ENCODE assay signal across 11 cellular contexts in the genomic region with DNA sequence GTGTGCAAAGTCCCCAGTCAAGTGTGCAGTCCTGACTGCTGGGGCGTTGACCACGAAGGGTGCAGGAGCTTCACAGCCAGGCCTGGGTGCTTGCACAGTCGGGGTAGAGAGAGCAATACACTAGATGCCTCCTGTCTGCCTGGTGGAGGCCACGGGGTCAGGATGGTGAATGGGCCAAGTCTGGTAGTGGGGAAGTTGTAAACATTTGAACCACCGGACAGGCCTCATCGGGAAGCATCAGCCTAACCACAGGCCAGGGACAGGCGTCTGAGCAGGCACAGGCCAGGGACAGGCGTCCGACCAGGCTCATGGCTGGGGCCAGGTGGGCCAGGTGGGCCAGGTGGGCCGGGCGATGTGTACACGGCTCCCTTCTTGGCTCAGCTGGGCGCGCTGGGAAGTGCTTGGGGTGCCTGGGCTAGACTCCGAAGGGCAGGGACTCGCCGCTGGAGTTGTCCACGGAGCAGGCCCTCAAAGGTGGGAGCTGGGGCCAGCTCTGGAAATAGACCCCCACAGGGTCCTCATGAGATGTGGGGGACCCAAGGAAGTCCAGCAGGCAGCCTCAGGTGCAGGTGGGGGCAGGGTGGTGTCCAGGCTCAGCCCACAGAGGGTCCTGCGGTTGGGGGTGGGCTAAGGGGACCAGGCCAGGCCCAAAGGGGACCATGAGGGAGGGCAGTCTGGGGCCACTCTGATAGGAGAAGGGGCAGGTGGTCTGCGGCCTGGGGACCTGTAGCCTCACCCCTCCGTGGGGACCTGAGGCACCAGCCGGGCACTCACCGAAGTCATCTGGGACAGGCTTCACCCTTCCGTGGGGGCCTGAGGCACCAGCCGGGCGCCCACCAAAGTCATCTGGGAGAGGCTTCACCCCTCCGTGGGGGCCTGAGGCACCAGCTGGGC. TPM values are rescaled to one million over a fixed set of nuclear protein-coding genes. Genes with fewer than 3 reads are reported as not detected.
A peak's percentile ranks its signal among the peaks of the same experiment; 100 is the strongest.
DNase-seq lines count a peak whose midpoint lies in the region; ATAC-seq and TF ChIP-seq lines count a peak whose summit lies in the region.
"Had no signal": no experiment of that assay in that cellular context is flagged by ENCODE, and none has a peak within 500 bp of the region (broad histone marks: within the 10 kb centered on the region; RNA-seq: fewer than 3 reads in every experiment).

No MANE protein-coding gene starts in this region.

- H3K4me3 Mint-ChIP-seq in activated naive CD4-positive, alpha-beta T cell treated with anti-CD3 and anti-CD28 coated beads, Interleukin-2, amount 10 ng/mL, durations not matched to agents 7 days and 5 days: no peak overlapping the region
- H3K4me3 Mint-ChIP-seq in mesothelial cell of epicardium: no peak overlapping the region

- H3K4me1 ChIP-seq in thoracic aorta (ENCODE audit: control insufficient read depth in 1 of 2, low read depth in 2 of 2): peaks cover 0 to 16% of the 10 kb centered on the region in 2 donors

- H3K27me3 Mint-ChIP-seq in activated naive CD4-positive, alpha-beta T cell treated with anti-CD3 and anti-CD28 coated beads, Interleukin-2, amount 10 ng/mL, durations not matched to agents 7 days and 5 days: no peaks in the 10 kb centered on the region
- no peaks in the 10 kb centered on the region for H3K27me3 Mint-ChIP-seq in mesothelial cell of epicardium (ENCODE audit: low read depth)

- H3K36me3 ChIP-seq in thoracic aorta: peaks cover 79% of the 10 kb centered on the region

- no peaks in the 10 kb centered on the region for H3K27me3 ChIP-seq in thoracic aorta (replicated peaks; ENCODE audit: insufficient read depth)

- DNase-seq in activated naive CD4-positive, alpha-beta T cell treated with anti-CD3 and anti-CD28 coated beads, Interleukin-2, amount 10 ng/mL, durations not matched to agents 7 days and 5 days: peak; percentile 11
- no peak for DNase-seq in activated naive CD4-positive, alpha-beta T cell (lab: John Stamatoyannopoulos, UW)
- DNase-seq in coronary artery (ENCODE audit: low spot score): peak; percentile 72
- DNase-seq in mesothelial cell of epicardium (ENCODE audit: low spot score in 2 of 2, unreplicated experiment in 2 of 2): no peak
- no peak for DNase-seq in thoracic aorta (ENCODE audit: low spot score)
- no peak for DNase-seq in SKM-1 (lab: John Stamatoyannopoulos, UW; ENCODE audit: unreplicated experiment)
- no peak for DNase-seq in LoVo (ENCODE audit: low spot score)
- no peak for DNase-seq in SW480 (ENCODE audit: low spot score)
- DNase-seq: NCI-H2081 treated with DMSO at 0.1 percent for 48 hours had no signal

- peak overlapping the region; percentile 3 to 94 for H3K27ac ChIP-seq in coronary artery
- H3K27ac ChIP-seq in thoracic aorta: peak overlapping the region; percentile 54 to 60
- H3K27ac ChIP-seq: SK-N-MC, WERI-Rb-1 had no signal

- no peak overlapping the region for H3K27ac Mint-ChIP-seq in activated naive CD4-positive, alpha-beta T cell treated with anti-CD3 and anti-CD28 coated beads, Interleukin-2, amount 10 ng/mL, durations not matched to agents 7 days and 5 days
- peak overlapping the region; percentile 5 for H3K27ac Mint-ChIP-seq in mesothelial cell of epicardium

- ATAC-seq in thoracic aorta (ENCODE audit: insufficient number of reproducible peaks, low FRiP score, low read depth): no peak

- H3K4me3 ChIP-seq in coronary artery (no peak overlapping the region), thoracic aorta (no peak overlapping the region)
- H3K4me3 ChIP-seq: SK-N-MC had no signal

- no peaks in the 10 kb centered on the region for H3K9me3 Mint-ChIP-seq in activated naive CD4-positive, alpha-beta T cell treated with anti-CD3 and anti-CD28 coated beads, Interleukin-2, amount 10 ng/mL, durations not matched to agents 7 days and 5 days
- H3K9me3 Mint-ChIP-seq in mesothelial cell of epicardium: no peaks in the 10 kb centered on the region

- H3K36me3 Mint-ChIP-seq in activated naive CD4-positive, alpha-beta T cell treated with anti-CD3 and anti-CD28 coated beads, Interleukin-2, amount 10 ng/mL, durations not matched to agents 7 days and 5 days: no peaks in the 10 kb centered on the region
- H3K36me3 Mint-ChIP-seq in mesothelial cell of epicardium: peaks cover 4% of the 10 kb centered on the region

- H3K4me1 Mint-ChIP-seq in activated naive CD4-positive, alpha-beta T cell treated with anti-CD3 and anti-CD28 coated beads, Interleukin-2, amount 10 ng/mL, durations not matched to agents 7 days and 5 days: no peaks in the 10 kb centered on the region
- no peaks in the 10 kb centered on the region for H3K4me1 Mint-ChIP-seq in mesothelial cell of epicardium

- no peaks in the 10 kb centered on the region for H3K9me3 ChIP-seq in thoracic aorta

- CTCF ChIA-PET in activated naive CD4-positive, alpha-beta T cell treated with anti-CD3 and anti-CD28 coated beads, Interleukin-2, amount 10 ng/mL, durations not matched to agents 7 days and 5 days (lab: Charles Lee): no interaction called here

- TF ChIP-seq CTCF in coronary artery (IDR thresholded peaks at IDR 0.05) (no peak), mesothelial cell of epicardium (IDR thresholded peaks at IDR 0.05; ENCODE audit: unreplicated experiment) (no peak), thoracic aorta (IDR thresholded peaks at IDR 0.05) (no peak)

RNA-seq across cellular contexts. Expression of a gene that starts 15.0 kb away (rescaled TPM):
- 539 to 636 TPM (median 611 TPM) in 3 replicates for total RNA-seq in mesothelial cell of epicardium
- 1,000 to 10,000 TPM in 1 of 2 donors, 100 to 1,000 TPM in 1; 814 to 1,189 TPM for total RNA-seq in thoracic aorta

Comparison
In these comparisons a context has a peak if more than half of its experiments do, and no peak if none do; other contexts are left out.
1. DNase-seq: peak in activated naive CD4-positive, alpha-beta T cell treated with anti-CD3 and anti-CD28 coated beads, Interleukin-2, amount 10 ng/mL, durations not matched to agents 7 days and 5 days (single experiment) and coronary artery (single experiment); none in activated naive CD4-positive, alpha-beta T cell (0 of 4), mesothelial cell of epicardium (0 of 2), thoracic aorta (single experiment), SKM-1 (single experiment), LoVo (single experiment) and SW480 (single experiment).